ENCODE assay signal across 23 cellular contexts in the genomic region with DNA sequence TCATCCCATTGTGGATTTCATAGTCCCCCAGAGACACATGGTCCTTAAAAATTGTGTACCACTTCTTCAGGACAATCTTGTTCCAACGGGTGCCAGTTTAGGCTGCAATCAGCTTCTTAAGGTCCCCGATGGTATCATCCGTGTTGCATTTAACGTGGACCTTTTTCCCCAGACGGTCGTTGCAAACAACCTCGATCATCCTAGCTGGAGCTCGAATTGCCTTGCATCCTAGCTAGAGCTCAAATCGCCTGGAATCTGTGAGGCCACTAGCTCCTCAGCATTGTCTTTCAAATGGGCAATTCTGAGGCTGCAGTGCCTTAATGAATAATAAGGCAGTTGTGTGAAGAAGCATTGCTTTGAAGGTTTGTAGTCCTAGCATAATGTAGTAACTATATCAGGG. TPM values are rescaled to one million over a fixed set of nuclear protein-coding genes. Genes with fewer than 3 reads are reported as not detected.
"Had no signal": no experiment of that assay in that cellular context is flagged by ENCODE, and none has a peak within 500 bp of the region (broad histone marks: within the 10 kb centered on the region; RNA-seq: fewer than 3 reads in every experiment).

No MANE protein-coding gene starts in this region.

- H3K4me1 ChIP-seq: heart left ventricle, left lung, lower lobe of right lung, right lobe of liver, tibial nerve had no signal

- H3K27ac ChIP-seq: brain microvascular endothelial cell, heart left ventricle, left lung, lower lobe of right lung, right lobe of liver, tibial nerve had no signal

- DNase-seq: activated CD4-positive, alpha-beta memory T cell treated with anti-CD3 and anti-CD28 coated beads, Interleukin-2, amount 10 ng/mL, durations not matched to agents 7 days and 5 days; activated CD4-positive, alpha-beta T cell treated with anti-CD3 and anti-CD28 coated beads for 1 hour; activated CD4-positive, alpha-beta T cell treated with anti-CD3 and anti-CD28 coated beads, Interleukin-2, amount 10 ng/mL, durations not matched to agents 7 days and 5 days; activated CD8-positive, alpha-beta memory T cell treated with anti-CD3 and anti-CD28 coated beads, Interleukin-2, amount 50 U/mL, for 48 hours; activated gamma-delta T cell; activated naive CD4-positive, alpha-beta T cell treated with anti-CD3 and anti-CD28 coated beads, Interleukin-2, amount 50 U/mL, for 16 hours; activated T-cell treated with anti-CD3 and anti-CD28 coated beads, Interleukin-2, amount 50 U/mL, for 24 hours; amniotic stem cell; brain microvascular endothelial cell; caudate nucleus; cortex of kidney; effector memory CD8-positive, alpha-beta T cell; heart left ventricle; left lung; lower lobe of right lung; mucosa of descending colon; right lobe of liver; stimulated activated CD4-positive, alpha-beta T cell treated with anti-CD3 and anti-CD28 coated beads, Interleukin-2, amount 100 ng/mL, for 48 hours; stimulated activated naive CD4-positive, alpha-beta T cell treated with Interleukin-2 at 50 U/mL for 16 hours; T-helper 2 cell had no signal

- H3K4me3 Mint-ChIP-seq: activated CD4-positive, alpha-beta memory T cell treated with anti-CD3 and anti-CD28 coated beads, Interleukin-2, amount 10 ng/mL, durations not matched to agents 7 days and 5 days; activated CD4-positive, alpha-beta T cell treated with anti-CD3 and anti-CD28 coated beads, Interleukin-2, amount 10 ng/mL, durations not matched to agents 7 days and 5 days; activated T-cell treated with anti-CD3 and anti-CD28 coated beads, Interleukin-2, amount 50 U/mL, for 24 hours; effector memory CD8-positive, alpha-beta T cell; natural killer cell treated with Interleukin-12 subunit alpha and Interleukin-12 subunit beta and Interleukin-15 and Interleukin-18, amount 100 ng/mL, for 72 hours had no signal

- H3K9me3 ChIP-seq: heart left ventricle, left lung, lower lobe of right lung, mucosa of descending colon, right lobe of liver, tibial nerve had no signal

- H3K27me3 ChIP-seq: brain microvascular endothelial cell, heart left ventricle, left lung, right lobe of liver, tibial nerve had no signal

- H3K36me3 Mint-ChIP-seq: natural killer cell treated with Interleukin-12 subunit alpha and Interleukin-12 subunit beta and Interleukin-15 and Interleukin-18, amount 100 ng/mL, for 72 hours had no signal

- ATAC-seq: effector memory CD8-positive, alpha-beta T cell; heart left ventricle; left lung; lower lobe of right lung; mucosa of descending colon; natural killer cell treated with Interleukin-12 subunit alpha and Interleukin-12 subunit beta and Interleukin-15 and Interleukin-18, amount 100 ng/mL, for 72 hours; right lobe of liver had no signal

- H3K27me3 Mint-ChIP-seq: activated CD4-positive, alpha-beta memory T cell treated with anti-CD3 and anti-CD28 coated beads, Interleukin-2, amount 10 ng/mL, durations not matched to agents 7 days and 5 days; activated CD4-positive, alpha-beta T cell treated with anti-CD3 and anti-CD28 coated beads, Interleukin-2, amount 10 ng/mL, durations not matched to agents 7 days and 5 days; activated T-cell treated with anti-CD3 and anti-CD28 coated beads, Interleukin-2, amount 50 U/mL, for 24 hours; effector memory CD8-positive, alpha-beta T cell; natural killer cell treated with Interleukin-12 subunit alpha and Interleukin-12 subunit beta and Interleukin-15 and Interleukin-18, amount 100 ng/mL, for 72 hours had no signal

- H3K36me3 ChIP-seq: brain microvascular endothelial cell, right lobe of liver had no signal

- H3K4me3 ChIP-seq: heart left ventricle, left lung, lower lobe of right lung, mucosa of descending colon, right lobe of liver, tibial nerve had no signal

- H3K9me3 Mint-ChIP-seq: activated CD4-positive, alpha-beta memory T cell treated with anti-CD3 and anti-CD28 coated beads, Interleukin-2, amount 10 ng/mL, durations not matched to agents 7 days and 5 days; activated CD4-positive, alpha-beta T cell treated with anti-CD3 and anti-CD28 coated beads, Interleukin-2, amount 10 ng/mL, durations not matched to agents 7 days and 5 days; activated T-cell treated with anti-CD3 and anti-CD28 coated beads, Interleukin-2, amount 50 U/mL, for 24 hours; effector memory CD8-positive, alpha-beta T cell; natural killer cell treated with Interleukin-12 subunit alpha and Interleukin-12 subunit beta and Interleukin-15 and Interleukin-18, amount 100 ng/mL, for 72 hours had no signal

- H3K27ac Mint-ChIP-seq: activated CD4-positive, alpha-beta memory T cell treated with anti-CD3 and anti-CD28 coated beads, Interleukin-2, amount 10 ng/mL, durations not matched to agents 7 days and 5 days; activated CD4-positive, alpha-beta T cell treated with anti-CD3 and anti-CD28 coated beads, Interleukin-2, amount 10 ng/mL, durations not matched to agents 7 days and 5 days; activated T-cell treated with anti-CD3 and anti-CD28 coated beads, Interleukin-2, amount 50 U/mL, for 24 hours; effector memory CD8-positive, alpha-beta T cell; natural killer cell treated with Interleukin-12 subunit alpha and Interleukin-12 subunit beta and Interleukin-15 and Interleukin-18, amount 100 ng/mL, for 72 hours had no signal

RNA-seq across cellular contexts. Expression of a gene that starts 37.7 kb away (rescaled TPM):
- total RNA-seq: fibroblast of villous mesenchyme had no signal
